In the genomic region with DNA sequence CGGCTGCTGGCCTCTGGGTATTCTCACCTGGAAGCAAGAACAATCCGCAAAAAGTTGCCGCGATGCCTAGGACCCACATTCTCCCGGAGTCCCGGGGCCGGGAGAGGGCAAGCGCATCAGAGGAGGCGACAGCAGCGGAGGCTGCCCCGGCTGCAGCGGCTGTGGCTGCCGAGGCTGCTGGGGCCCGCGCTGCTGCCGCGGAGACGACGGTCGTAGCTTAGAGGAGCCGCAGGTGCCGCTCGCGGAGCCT, we compare ENCODE assay signal across 8 cellular contexts. TPM values are rescaled to one million over a fixed set of nuclear protein-coding genes. Genes with fewer than 3 reads are reported as not detected.
A peak's percentile ranks its signal among the peaks of the same experiment; 100 is the strongest.
DNase-seq lines count a peak whose midpoint lies in the region; ATAC-seq and TF ChIP-seq lines count a peak whose summit lies in the region.

No MANE protein-coding gene starts in this region.

- H3K9me3 ChIP-seq in breast epithelium (no peaks in the 10 kb centered on the region), thymus (ENCODE audit: control insufficient read depth) (no peaks in the 10 kb centered on the region)

- peak; percentile 66 for DNase-seq in NCI-H1105 (lab: John Stamatoyannopoulos, UW)
- no peak for DNase-seq in NCI-H1105 treated with DMSO at 0.1 percent for 48 hours (lab: John Stamatoyannopoulos, UW)
- no peak for DNase-seq in breast epithelium (ENCODE audit: low spot score in 2 of 2)
- DNase-seq in left colon, result peak in 1 of 2 donors; percentile 9
- no peak for DNase-seq in mesenteric fat pad (ENCODE audit: low spot score)
- no peak for DNase-seq in germinal center (ENCODE audit: low spot score)
- DNase-seq in activated naive CD4-positive, alpha-beta T cell treated with anti-CD3 and anti-CD28 coated beads, Interleukin-2, amount 10 ng/mL, durations not matched to agents 7 days and 5 days, result no peak

- peak overlapping the region; percentile 36 to 69 (median 54) for H3K4me3 ChIP-seq in breast epithelium
- H3K4me3 ChIP-seq in thymus (ENCODE audit: low read length), result peak overlapping the region; percentile 24

- H3K27me3 Mint-ChIP-seq in activated naive CD4-positive, alpha-beta T cell treated with anti-CD3 and anti-CD28 coated beads, Interleukin-2, amount 10 ng/mL, durations not matched to agents 7 days and 5 days, result peaks cover 43% of the 10 kb centered on the region

- CTCF ChIA-PET in activated naive CD4-positive, alpha-beta T cell treated with anti-CD3 and anti-CD28 coated beads, Interleukin-2, amount 10 ng/mL, durations not matched to agents 7 days and 5 days (lab: Charles Lee), result no interaction called here

- intact Hi-C loops in breast epithelium (cut with DNase I; ENCODE audit: low total_unique reads) (no loop called here), left colon (cut with DNase I, micrococcal nuclease) (no loop called here)

- peak; percentile 64 for ATAC-seq in left colon

- H3K4me1 Mint-ChIP-seq in activated naive CD4-positive, alpha-beta T cell treated with anti-CD3 and anti-CD28 coated beads, Interleukin-2, amount 10 ng/mL, durations not matched to agents 7 days and 5 days, result no peaks in the 10 kb centered on the region

- H3K4me1 ChIP-seq in breast epithelium (peaks cover 0 to 11% of the 10 kb centered on the region in 2 donors), thymus (ENCODE audit: control insufficient read depth, insufficient read depth, low read length) (no peaks in the 10 kb centered on the region)

- H3K27ac Mint-ChIP-seq in activated naive CD4-positive, alpha-beta T cell treated with anti-CD3 and anti-CD28 coated beads, Interleukin-2, amount 10 ng/mL, durations not matched to agents 7 days and 5 days, result no peak overlapping the region

- TF ChIP-seq POLR2A in breast epithelium (IDR thresholded peaks at IDR 0.05), result no peak

- H3K27ac ChIP-seq in breast epithelium, result no peak overlapping the region
- H3K27ac ChIP-seq in thymus (ENCODE audit: low read depth), result no peak overlapping the region

- no peak for TF ChIP-seq CTCF in breast epithelium (IDR thresholded peaks at IDR 0.05)

- H3K36me3 ChIP-seq in breast epithelium (no peaks in the 10 kb centered on the region), thymus (ENCODE audit: control insufficient read depth, insufficient read depth) (no peaks in the 10 kb centered on the region)

- 3% methylated on average over 24 of the region's 24 CpGs for WGBS in thymus

- H3K4me3 Mint-ChIP-seq in activated naive CD4-positive, alpha-beta T cell treated with anti-CD3 and anti-CD28 coated beads, Interleukin-2, amount 10 ng/mL, durations not matched to agents 7 days and 5 days, result no peak overlapping the region

- H3K27me3 ChIP-seq in breast epithelium, result peaks cover 3 to 21% of the 10 kb centered on the region in 2 donors
- peaks cover 37% of the 10 kb centered on the region for H3K27me3 ChIP-seq in thymus (ENCODE audit: control insufficient read depth, insufficient read depth)

- no peaks in the 10 kb centered on the region for H3K9me3 Mint-ChIP-seq in activated naive CD4-positive, alpha-beta T cell treated with anti-CD3 and anti-CD28 coated beads, Interleukin-2, amount 10 ng/mL, durations not matched to agents 7 days and 5 days

- no peaks in the 10 kb centered on the region for H3K36me3 Mint-ChIP-seq in activated naive CD4-positive, alpha-beta T cell treated with anti-CD3 and anti-CD28 coated beads, Interleukin-2, amount 10 ng/mL, durations not matched to agents 7 days and 5 days

RNA-seq across cellular contexts. Expression of a gene that starts 0.2 kb away (rescaled TPM):
- total RNA-seq in breast epithelium (1 to 10 TPM in 1 of 3 donors, under 1 TPM in 1, not detected in 1; 0.48 to 1.9 TPM), left colon (under 1 TPM in 1 of 2 donors, not detected in 1; 0.28 TPM), mesenteric fat pad (0.32 TPM)
- polyA plus RNA-seq in thymus, result 14.2 TPM
